27 cellular contexts compared by ENCODE assay signal in the genomic region with DNA sequence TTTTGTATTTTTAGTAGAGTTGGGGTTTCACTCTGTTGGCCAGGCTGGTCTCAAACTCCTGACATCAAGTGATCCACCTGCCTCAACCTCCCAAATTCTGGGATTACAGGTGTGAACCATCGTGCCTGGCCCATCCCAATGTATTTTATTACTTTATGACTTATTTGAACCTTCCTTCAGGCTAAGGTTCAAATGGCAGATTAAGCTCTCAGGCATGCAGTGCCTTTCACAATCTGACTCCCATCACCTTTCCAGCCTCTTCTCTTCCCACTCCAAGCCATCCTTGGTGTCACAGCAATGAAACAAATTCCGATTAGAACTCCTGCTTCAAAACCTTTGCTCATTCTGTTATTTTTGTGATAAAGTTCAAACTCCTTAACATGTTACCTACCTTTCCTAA.
"Had no signal": no experiment of that assay in that cellular context is flagged by ENCODE, and none has a peak within 500 bp of the region (broad histone marks: within the 10 kb centered on the region; RNA-seq: fewer than 3 reads in every experiment).

No MANE protein-coding gene starts in this region.

- DNase-seq: naive B cell; naive thymus-derived CD8-positive, alpha-beta T cell; nephron progenitor cell; nucleus accumbens; ovary; psoas muscle; right cardiac atrium; right lobe of liver; sigmoid colon; spleen; stimulated activated CD4-positive, alpha-beta T cell treated with anti-CD3 and anti-CD28 coated beads, Interleukin-12 subunit alpha, Interleukin-12 subunit beta, amount 100 ng/mL, for 4 hours; stimulated activated CD4-positive, alpha-beta T cell treated with anti-CD3 and anti-CD28 coated beads, Interleukin-1b, Interleukin-23, amount 100 ng/mL, for 48 hours; stimulated activated CD4-positive, alpha-beta T cell treated with anti-CD3 and anti-CD28 coated beads, Interleukin-2, amount 100 ng/mL, for 48 hours; stimulated activated CD4-positive, alpha-beta T cell treated with anti-CD3 and anti-CD28 coated beads, Interleukin-4, amount 100 ng/mL, for 24 hours; stimulated activated naive B cell treated with anti-CD40 and anti-IgM and Interleukin-4, amounts not matched to agents 10 μg/mL and 1 μg/mL and 100 μg/mL, for 72 hours; stimulated activated naive CD4-positive, alpha-beta T cell treated with Interleukin-2 at 50 U/mL for 16 hours; stomach; thyroid gland; upper lobe of left lung had no signal

- H3K4me2 ChIP-seq: smooth muscle cell had no signal

- ATAC-seq: naive thymus-derived CD8-positive, alpha-beta T cell; natural killer cell treated with Interleukin-12 subunit alpha and Interleukin-12 subunit beta and Interleukin-15 and Interleukin-18, amount 100 ng/mL, for 72 hours; psoas muscle; right cardiac atrium; right lobe of liver; stimulated activated effector memory CD8-positive, alpha-beta T cell treated with anti-CD3 and anti-CD28 coated beads, Interleukin-12 subunit alpha, Interleukin-12 subunit beta, amount 100 ng/mL, for 72 hours; stimulated activated naive B cell treated with anti-CD40 and anti-IgM and Interleukin-4, amounts not matched to agents 10 μg/mL and 1 μg/mL and 100 μg/mL, for 72 hours had no signal

- H3K36me3 ChIP-seq: neutrophil, ovary, right lobe of liver, sigmoid colon, spleen, stomach, thoracic aorta, thyroid gland, tibial nerve, upper lobe of left lung, vagina had no signal

- H3K27me3 ChIP-seq: neutrophil, ovary, right lobe of liver, sigmoid colon, spleen, stomach, thyroid gland, tibial nerve, upper lobe of left lung, vagina had no signal

- H3K4me3 ChIP-seq: ovary, psoas muscle, right lobe of liver, sigmoid colon, smooth muscle cell, spleen, stomach, thoracic aorta, thyroid gland, tibial nerve, upper lobe of left lung, vagina had no signal

- H3K27ac ChIP-seq: neutrophil, ovary, psoas muscle, right lobe of liver, sigmoid colon, spleen, stomach, thoracic aorta, thyroid gland, tibial nerve, upper lobe of left lung, vagina had no signal

- H3K4me1 ChIP-seq: psoas muscle, right lobe of liver, sigmoid colon, spleen, stomach, thyroid gland, tibial nerve, upper lobe of left lung, vagina had no signal

- H3K9me3 ChIP-seq: neutrophil, ovary, psoas muscle, right lobe of liver, sigmoid colon, stomach, thoracic aorta, thyroid gland, tibial nerve, upper lobe of left lung, vagina had no signal

- FAIRE-seq: urothelium cell line had no signal
